In genomic region chr20:49280463-49281058, GRCh38 we compare ENCODE assay signal across 10 cellular contexts. TPM values are rescaled to one million over a fixed set of nuclear protein-coding genes. Genes with fewer than 3 reads are reported as not detected.
DNase-seq lines count a peak whose midpoint lies in the region; ATAC-seq, FAIRE-seq and TF ChIP-seq lines count a peak whose summit lies in the region.
"Had no signal": no experiment of that assay in that cellular context is flagged by ENCODE, and none has a peak within 500 bp of the region (broad histone marks: within the 10 kb centered on the region; RNA-seq: fewer than 3 reads in every experiment).

No MANE protein-coding gene starts in this region.

- ATAC-seq in omental fat pad (ENCODE audit: low FRiP score): no peak
- ATAC-seq: mucosa of descending colon had no signal

- no peak overlapping the region for H2BK120ac ChIP-seq in trophoblast cell (ENCODE audit: insufficient read depth, low read length, poor library complexity)

- H3K14ac ChIP-seq in trophoblast cell (ENCODE audit: low read length): no peak overlapping the region

- peaks cover 95% of the 10 kb centered on the region for H3K79me2 ChIP-seq in OCI-LY7 (ENCODE audit: insufficient read depth, low read depth, low read length)
- H3K79me2 ChIP-seq in endothelial cell of umbilical vein (ENCODE audit: control insufficient read depth, insufficient read depth, low read length): peaks cover 93% of the 10 kb centered on the region
- H3K79me2 ChIP-seq in trophoblast cell (ENCODE audit: control insufficient read depth, insufficient read depth, low read length, poor library complexity): peaks cover 30% of the 10 kb centered on the region

- H3K4me2 ChIP-seq in OCI-LY7 (ENCODE audit: low read length): peak overlapping the region; percentile 95
- H3K4me2 ChIP-seq in endothelial cell of umbilical vein (ENCODE audit: insufficient read depth, low read length): peak overlapping the region; percentile 99
- H3K4me2 ChIP-seq in trophoblast cell (ENCODE audit: low read length): peak overlapping the region; percentile 72

- TF ChIP-seq POLR2A in endothelial cell of umbilical vein (IDR thresholded peaks at IDR 0.05; ENCODE audit: low read depth, low read length) (peak; percentile 8), ovary (IDR thresholded peaks at IDR 0.05) (no peak)

- H4K12ac ChIP-seq in trophoblast cell (ENCODE audit: low read depth, low read length): no peak overlapping the region

- H3K9ac ChIP-seq in endothelial cell of umbilical vein (replicated peaks; ENCODE audit: extremely low read depth, insufficient read depth, low read length) (peak overlapping the region; percentile 94), trophoblast cell (ENCODE audit: low read length) (peak overlapping the region; percentile 45)

- H3K4me3 ChIP-seq in GM12864 (ENCODE audit: low read depth, low read length): peak overlapping the region; percentile 87
- peak overlapping the region; percentile 100 for H3K4me3 ChIP-seq in OCI-LY7 (ENCODE audit: low read depth, low read length, poor library complexity, severe bottlenecking)
- peak overlapping the region; percentile 83 to 95 (median 89) for H3K4me3 ChIP-seq in endothelial cell of umbilical vein (replicated peaks in 1 of 3; ENCODE audit: insufficient read depth in 1 of 3, low read depth in 1 of 3, low read length in 3 of 3)
- H3K4me3 ChIP-seq in trophoblast cell (ENCODE audit: low read depth, low read length): peak overlapping the region; percentile 51
- no peak overlapping the region for H3K4me3 ChIP-seq in ovary
- H3K4me3 ChIP-seq: mucosa of descending colon had no signal

- H4K8ac ChIP-seq in trophoblast cell (ENCODE audit: low read depth, low read length): no peak overlapping the region

- TF ChIP-seq EP300 in ovary (IDR thresholded peaks at IDR 0.05): no peak

- BruUV-seq in OCI-LY7 (replicated peaks; lab: Mats Ljungman, UMichigan) (no TSS peak), endothelial cell of umbilical vein (replicated peaks; lab: Mats Ljungman, UMichigan) (TSS peak; percentile 51)

- H3K9me2 ChIP-seq in OCI-LY7 (ENCODE audit: insufficient read depth, low read length): no peaks in the 10 kb centered on the region

- H3K4me1 ChIP-seq in OCI-LY7 (ENCODE audit: insufficient read depth, low read length, poor library complexity, severe bottlenecking): peaks cover 67% of the 10 kb centered on the region
- peaks cover 57% of the 10 kb centered on the region for H3K4me1 ChIP-seq in endothelial cell of umbilical vein (ENCODE audit: control insufficient read depth, extremely low read depth, insufficient read depth, low read length)
- H3K4me1 ChIP-seq in trophoblast cell (ENCODE audit: control insufficient read depth in 1 of 2, insufficient read depth in 2 of 2, low read length in 2 of 2): peaks cover 2 to 16% of the 10 kb centered on the region in 2 experiments
- peaks cover 14% of the 10 kb centered on the region for H3K4me1 ChIP-seq in ovary (ENCODE audit: insufficient read depth)

- no peak overlapping the region for H2BK5ac ChIP-seq in trophoblast cell (ENCODE audit: low read depth, low read length, poor library complexity)

- CTCF ChIA-PET in OCI-LY7 (lab: Charles Lee; ENCODE audit: unreplicated experiment): no interaction called here
- CTCF ChIA-PET in endothelial cell of umbilical vein (lab: Charles Lee): interaction anchor here (0.7 to 4.0 kb wide), 2 partner anchors 34 to 43 kb away, joined by 5 to 15 read pairs; no protein-coding TSS in a partner anchor

- POLR2A ChIA-PET in OCI-LY7 (lab: Charles Lee) (interaction anchor here (1.0 to 1.3 kb wide), 5 partner anchors 10 to 235 kb away, joined by 3 to 5 read pairs (median 3); partner anchors contain the start of gene CSE1L), endothelial cell of umbilical vein (lab: Charles Lee) (interaction anchor here (1.2 to 2.8 kb wide), 2 partner anchors 12 to 40 kb away, joined by 3 to 7 read pairs; no protein-coding TSS in a partner anchor)

- H4K20me1 ChIP-seq in OCI-LY7 (ENCODE audit: insufficient read depth, low read length) (peaks cover 59% of the 10 kb centered on the region), endothelial cell of umbilical vein (replicated peaks; ENCODE audit: control insufficient read depth, extremely low read depth, insufficient read depth, low read length) (peaks cover 29% of the 10 kb centered on the region)

- DNase-seq in GM12864 (ENCODE audit: low read depth) (no peak), OCI-LY7 (ENCODE audit: low spot score) (peak; percentile 29), endothelial cell of umbilical vein (ENCODE audit: low read depth, low spot score) (no peak), trophoblast cell (peak in 1 of 2 donors; percentile 8), ovary (no peak), omental fat pad (ENCODE audit: low spot score) (no peak), Kasumi-1 (lab: John Stamatoyannopoulos, UW) (no peak), NCI-H2171 (lab: John Stamatoyannopoulos, UW) (no peak)
- DNase-seq: mucosa of descending colon, T1000 had no signal

- no peak overlapping the region for H3K23ac ChIP-seq in trophoblast cell (ENCODE audit: low read length)

- H3K18ac ChIP-seq in trophoblast cell (ENCODE audit: low read length): no peak overlapping the region

- FAIRE-seq in endothelial cell of umbilical vein (lab: Jason Lieb, UNC): no peak

- WGBS in trophoblast cell (ENCODE audit: extremely low coverage, insufficient coverage, insufficient read length): no CpG with 5 or more reads among the region's 6 CpGs
- 57 to 65% (median 62%) methylated on average over 6 of the region's 6 CpGs for WGBS in ovary, 3 donors

- no peak overlapping the region for H2AK5ac ChIP-seq in trophoblast cell (ENCODE audit: low read length)

- H2AFZ ChIP-seq in OCI-LY7 (ENCODE audit: low read length) (no peak overlapping the region), endothelial cell of umbilical vein (ENCODE audit: low read depth, low read length) (no peak overlapping the region), trophoblast cell (ENCODE audit: insufficient read depth, low read length, poor library complexity) (no peak overlapping the region)

- peak overlapping the region; percentile 90 for H3K27ac ChIP-seq in OCI-LY7 (ENCODE audit: low read depth, low read length, poor library complexity, severe bottlenecking)
- peak overlapping the region; percentile 50 for H3K27ac ChIP-seq in endothelial cell of umbilical vein (ENCODE audit: insufficient read depth, low read depth, low read length)
- H3K27ac ChIP-seq in trophoblast cell (ENCODE audit: low read depth, low read length): peak overlapping the region; percentile 50
- H3K27ac ChIP-seq in ovary: no peak overlapping the region

- H2BK12ac ChIP-seq in trophoblast cell (ENCODE audit: low read length): no peak overlapping the region

- H3K9me3 ChIP-seq in OCI-LY7 (ENCODE audit: low read length) (no peaks in the 10 kb centered on the region; the same call in 1 of the 2 replicates), endothelial cell of umbilical vein (replicated peaks; ENCODE audit: control insufficient read depth, insufficient read depth, low read length) (no peaks in the 10 kb centered on the region), trophoblast cell (ENCODE audit: insufficient read depth, low read depth, low read length) (peaks cover 9% of the 10 kb centered on the region), ovary (peaks cover 0 to 23% of the 10 kb centered on the region in 2 donors)

- H4K91ac ChIP-seq in trophoblast cell (ENCODE audit: low read depth, low read length): no peak overlapping the region

- no peaks in the 10 kb centered on the region for H3K9me1 ChIP-seq in endothelial cell of umbilical vein (replicated peaks; ENCODE audit: control insufficient read depth, extremely low read depth, insufficient read depth, low read length)

- dilution Hi-C loops in endothelial cell of umbilical vein (cut with MboI; ENCODE audit: extremely low pct_ligation_motif_present, low sequenced_read_pairs): no loop called here

- peak overlapping the region; percentile 82 for H3K4ac ChIP-seq in trophoblast cell (ENCODE audit: low read depth, low read length)

- H3K36me3 ChIP-seq in OCI-LY7 (ENCODE audit: insufficient read depth, low read length) (peaks cover 76% of the 10 kb centered on the region), endothelial cell of umbilical vein (ENCODE audit: control insufficient read depth in 2 of 2, extremely low read depth in 1 of 2, insufficient read depth in 2 of 2, low read length in 2 of 2) (peaks cover 48 to 53% of the 10 kb centered on the region in 2 experiments), trophoblast cell (ENCODE audit: control insufficient read depth in 1 of 2, insufficient read depth in 2 of 2, low read length in 2 of 2) (peaks cover 23 to 55% of the 10 kb centered on the region in 2 experiments), ovary (no peaks in the 10 kb centered on the region)

- H3K79me1 ChIP-seq in trophoblast cell (ENCODE audit: low read length): peaks cover 15% of the 10 kb centered on the region

- intact Hi-C loops in OCI-LY7 (cut with micrococcal nuclease; ENCODE audit: unreplicated experiment) (no loop called here), endothelial cell of umbilical vein (cut with micrococcal nuclease) (no loop called here), ovary (cut with DNase I) (no loop called here)

- no peak for TF ChIP-seq CTCF in GM12864 (IDR thresholded peaks at IDR 0.05; ENCODE audit: low read depth, low read length, missing control alignments)
- no peak for TF ChIP-seq CTCF in OCI-LY7 (conservative IDR thresholded peaks at IDR 0.05; ENCODE audit: low read length)
- TF ChIP-seq CTCF in endothelial cell of umbilical vein (IDR thresholded peaks at IDR 0.05; ENCODE audit: extremely low read depth in 1 of 2, insufficient read depth in 1 of 2, low read depth in 1 of 2, low read length in 2 of 2): no peak
- no peak for TF ChIP-seq CTCF in ovary (IDR thresholded peaks at IDR 0.05)
- no peak for TF ChIP-seq CTCF in omental fat pad (IDR thresholded peaks at IDR 0.05)

- no peaks in the 10 kb centered on the region for H3K27me3 ChIP-seq in endothelial cell of umbilical vein (ENCODE audit: control insufficient read depth in 2 of 2, insufficient read depth in 2 of 2, low read length in 2 of 2)
- H3K27me3 ChIP-seq in trophoblast cell (ENCODE audit: insufficient read depth, low read length): no peaks in the 10 kb centered on the region
- H3K27me3 ChIP-seq in ovary: no peaks in the 10 kb centered on the region

RNA-seq across cellular contexts. Expression of gene ZNFX1, which starts 2.7 kb away (rescaled TPM):
- total RNA-seq in OCI-LY7 (2014; rRNA removed; shearing (Covaris generic)): 14.9 and 15.1 TPM in 2 replicates
- total RNA-seq in OCI-LY7 (2022): 17.1 and 17.6 TPM in 2 replicates
- 26.5 and 27.9 TPM in 2 replicates for total RNA-seq in endothelial cell of umbilical vein
- polyA plus RNA-seq in endothelial cell of umbilical vein: 6.8 and 8.3 TPM in 2 replicates
- polyA plus RNA-seq in endothelial cell of umbilical vein (2011; cell fraction: cytosol; rRNA removed): 7.8 and 8.6 TPM in 2 replicates
- 10.1 and 13.9 TPM in 2 replicates for polyA plus RNA-seq in endothelial cell of umbilical vein (2011; cell fraction: nucleus; rRNA removed)
- 24.5 and 24.7 TPM in 2 replicates for polyA plus RNA-seq in endothelial cell of umbilical vein (2012)
- polyA minus RNA-seq in endothelial cell of umbilical vein: 24.3 and 29.8 TPM in 2 replicates
- 13.3 TPM for polyA minus RNA-seq in endothelial cell of umbilical vein (2011; cell fraction: cytosol; rRNA and poly(A)+ RNA removed)
- polyA minus RNA-seq in endothelial cell of umbilical vein (2011; cell fraction: nucleus; rRNA and poly(A)+ RNA removed): 12.7 and 22.2 TPM in 2 replicates
- 6.3 TPM in 2 replicates for polyA plus RNA-seq in trophoblast cell (2013)
- total RNA-seq in ovary: 10 to 100 TPM; 17.6 to 29.7 (median 23.5) TPM
- 10 to 100 TPM in 1 of 2 donors, 1 to 10 TPM in 1; 9.2 to 38.1 TPM for polyA plus RNA-seq in ovary
- 100 to 1,000 TPM in 1 of 4 donors, 10 to 100 TPM in 3; 40.5 to 106 (median 54.8) TPM for total RNA-seq in omental fat pad

Comparison
In these comparisons a context has a peak if more than half of its experiments do, and no peak if none do; other contexts are left out.
1. H3K27ac ChIP-seq: peak in OCI-LY7 (single experiment), endothelial cell of umbilical vein (single experiment) and trophoblast cell (single experiment); none in ovary (0 of 2).
2. Peak in every context shown above with its lines, with median percentiles within 50 percentile points of each other: H3K4me2 ChIP-seq.